In the genomic region with DNA sequence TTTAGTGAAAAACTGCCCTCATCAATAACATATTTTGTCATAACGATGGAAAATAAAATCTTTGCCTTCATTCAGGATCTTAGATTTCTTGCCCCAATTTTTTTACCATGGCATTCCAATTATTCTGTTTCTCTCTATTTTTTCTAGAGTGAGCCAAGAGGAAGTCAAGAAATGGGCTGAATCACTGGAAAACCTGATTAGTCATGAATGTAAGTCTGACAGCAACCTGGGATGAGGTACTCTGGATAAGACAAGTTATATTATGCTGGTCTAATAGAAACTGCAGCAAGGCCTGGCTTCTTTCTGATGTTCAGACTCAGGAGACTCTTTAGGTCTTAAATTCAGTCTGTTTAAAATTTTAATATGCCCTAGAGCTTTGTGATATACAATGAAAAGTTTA, we compare ENCODE assay signal across 24 cellular contexts. TPM values are rescaled to one million over a fixed set of nuclear protein-coding genes. Genes with fewer than 3 reads are reported as not detected.
DNase-seq lines count a peak whose midpoint lies in the region; ATAC-seq, FAIRE-seq and TF ChIP-seq lines count a peak whose summit lies in the region.
"Had no signal": no experiment of that assay in that cellular context is flagged by ENCODE, and none has a peak within 500 bp of the region (broad histone marks: within the 10 kb centered on the region; RNA-seq: fewer than 3 reads in every experiment).

No MANE protein-coding gene starts in this region.

- in situ Hi-C loops in GM13977 (cut with MboI; ENCODE audit: low pct_unique_long_range_greater_than_20kb, low sequenced_read_pairs, unreplicated experiment): loop anchor here (25.0 kb wide), 1 partner anchor 240 kb away; a partner anchor contains a TSS

- H3K27me3 Mint-ChIP-seq in CD8-positive, alpha-beta T cell (ENCODE audit: low read depth): peaks cover 50% of the 10 kb centered on the region

- CTCF ChIA-PET in RWPE1 (lab: Yijun Ruan, JAX) (interaction anchor here (0.5 to 0.8 kb wide), 3 partner anchors 193 to 1746 kb away, joined by 3 to 4 read pairs (median 3); no protein-coding TSS in a partner anchor), endothelial cell of umbilical vein (lab: Charles Lee) (interaction anchor here (0.6 to 3.2 kb wide), 10 partner anchors 18 to 830 kb away, joined by 3 to 26 read pairs (median 5); no protein-coding TSS in a partner anchor)
- CTCF ChIA-PET in CD8-positive, alpha-beta T cell (lab: Charles Lee): interaction anchor here (0.9 to 4.7 kb wide), 2 partner anchors 15 to 243 kb away, joined by 3 to 25 read pairs; no protein-coding TSS in a partner anchor

- no peak overlapping the region for H3K4me3 ChIP-seq in endothelial cell of umbilical vein (replicated peaks in 1 of 3; ENCODE audit: insufficient read depth in 1 of 3, low read depth in 1 of 3, low read length in 3 of 3)
- peak overlapping the region in 1 of 2 experiments; percentile 61 for H3K4me3 ChIP-seq in mesenchymal stem cell (ENCODE audit: insufficient read depth in 1 of 2, low read depth in 1 of 2, low read length in 2 of 2)
- H3K4me3 ChIP-seq in CD8-positive, alpha-beta T cell (ENCODE audit: low read depth, low read length): no peak overlapping the region
- H3K4me3 ChIP-seq: Peyer's patch had no signal

- H3K27me3 ChIP-seq in endothelial cell of umbilical vein (ENCODE audit: control insufficient read depth in 2 of 2, insufficient read depth in 2 of 2, low read length in 2 of 2): no peaks in the 10 kb centered on the region
- H3K27me3 ChIP-seq in mesenchymal stem cell (ENCODE audit: control insufficient read depth in 1 of 2, insufficient read depth in 1 of 2, low read length in 2 of 2): no peaks in the 10 kb centered on the region
- no peaks in the 10 kb centered on the region for H3K27me3 ChIP-seq in CD8-positive, alpha-beta T cell (ENCODE audit: insufficient read depth, low read length)
- H3K27me3 ChIP-seq: Peyer's patch had no signal

- DNase-seq in D721Med (ENCODE audit: insufficient read length, low spot score) (no peak), RWPE1 (ENCODE audit: low spot score) (peak; percentile 15), endothelial cell of umbilical vein (ENCODE audit: low read depth, low spot score) (peak; percentile 69), mesenchymal stem cell (no peak), GM13977 (ENCODE audit: low spot score) (no peak), NCI-H1048 (lab: John Stamatoyannopoulos, UW) (no peak)
- no peak for DNase-seq in CD8-positive, alpha-beta T cell
- DNase-seq: activated CD8-positive, alpha-beta T cell treated with anti-CD3 and anti-CD28 coated beads, Interleukin-2, amount 10 ng/mL, durations not matched to agents 7 days and 5 days; activated naive CD8-positive, alpha-beta T cell treated with anti-CD3 and anti-CD28 coated beads, Interleukin-2, amount 10 ng/mL, durations not matched to agents 7 days and 5 days; activated T-cell treated with anti-CD3 and anti-CD28 coated beads, Interleukin-2, amount 50 U/mL, for 72 hours; Calu3; heart right ventricle; KG1; kidney; NCI-H1105; NCI-H2171; NCI-H82; Peyer's patch; stimulated activated CD4-positive, alpha-beta T cell treated with anti-CD3 and anti-CD28 coated beads, Interleukin-1b, Interleukin-23, amount 100 ng/mL, for 48 hours; WERI-Rb-1 had no signal

- H3K4me2 ChIP-seq in endothelial cell of umbilical vein (ENCODE audit: insufficient read depth, low read length) (peak overlapping the region; percentile 87), mesenchymal stem cell (ENCODE audit: low read length, poor library complexity, severe bottlenecking) (no peak overlapping the region)

- H2BK12ac ChIP-seq in mesenchymal stem cell (ENCODE audit: low read length in 2 of 2): no peak overlapping the region

- H3K9me3 ChIP-seq in endothelial cell of umbilical vein (replicated peaks; ENCODE audit: control insufficient read depth, insufficient read depth, low read length) (no peaks in the 10 kb centered on the region), mesenchymal stem cell (ENCODE audit: control insufficient read depth, low read length) (no peaks in the 10 kb centered on the region)
- no peaks in the 10 kb centered on the region for H3K9me3 ChIP-seq in CD8-positive, alpha-beta T cell (ENCODE audit: low read length)
- H3K9me3 ChIP-seq: heart right ventricle, Peyer's patch had no signal

- peak overlapping the region; percentile 48 for H3K9ac ChIP-seq in endothelial cell of umbilical vein (replicated peaks; ENCODE audit: extremely low read depth, insufficient read depth, low read length)
- peak overlapping the region; percentile 83 for H3K9ac ChIP-seq in mesenchymal stem cell (ENCODE audit: low read length)

- H3K9me3 Mint-ChIP-seq in CD8-positive, alpha-beta T cell: no peaks in the 10 kb centered on the region
- H3K9me3 Mint-ChIP-seq: activated naive CD8-positive, alpha-beta T cell treated with anti-CD3 and anti-CD28 coated beads, Interleukin-2, amount 10 ng/mL, durations not matched to agents 7 days and 5 days; central memory CD8-positive, alpha-beta T cell had no signal

- H3K4me1 Mint-ChIP-seq in CD8-positive, alpha-beta T cell (ENCODE audit: low read depth): no peaks in the 10 kb centered on the region
- H3K4me1 Mint-ChIP-seq: central memory CD8-positive, alpha-beta T cell had no signal

- peaks cover 44% of the 10 kb centered on the region for H3K4me1 ChIP-seq in endothelial cell of umbilical vein (ENCODE audit: control insufficient read depth, extremely low read depth, insufficient read depth, low read length)
- peaks cover 2% of the 10 kb centered on the region for H3K4me1 ChIP-seq in mesenchymal stem cell (ENCODE audit: control insufficient read depth, insufficient read depth, low read depth, low read length)
- no peaks in the 10 kb centered on the region for H3K4me1 ChIP-seq in CD8-positive, alpha-beta T cell (ENCODE audit: insufficient read depth, low read length)
- H3K4me1 ChIP-seq: Peyer's patch had no signal

- no peak overlapping the region for H2BK15ac ChIP-seq in mesenchymal stem cell (ENCODE audit: low read depth, poor library complexity, severe bottlenecking)

- H3K4me3 Mint-ChIP-seq in CD8-positive, alpha-beta T cell: no peak overlapping the region
- H3K4me3 Mint-ChIP-seq: activated CD8-positive, alpha-beta T cell treated with anti-CD3 and anti-CD28 coated beads, Interleukin-2, amount 10 ng/mL, durations not matched to agents 7 days and 5 days; activated naive CD8-positive, alpha-beta T cell treated with anti-CD3 and anti-CD28 coated beads, Interleukin-2, amount 10 ng/mL, durations not matched to agents 7 days and 5 days; activated T-cell treated with anti-CD3 and anti-CD28 coated beads, Interleukin-2, amount 50 U/mL, for 72 hours; central memory CD8-positive, alpha-beta T cell had no signal

- H3K18ac ChIP-seq in mesenchymal stem cell (ENCODE audit: low read depth in 1 of 2, low read length in 2 of 2): no peak overlapping the region

- ATAC-seq in CD8-positive, alpha-beta T cell: no peak
- ATAC-seq in GM19397 (IDR thresholded peaks at IDR 0.05; ENCODE audit: unreplicated experiment): no peak
- ATAC-seq: activated CD8-positive, alpha-beta T cell treated with anti-CD3 and anti-CD28 coated beads, Interleukin-2, amount 10 ng/mL, durations not matched to agents 7 days and 5 days; activated T-cell treated with anti-CD3 and anti-CD28 coated beads, Interleukin-2, amount 50 U/mL, for 72 hours; heart right ventricle; sciatic nerve had no signal

- no peak overlapping the region for H2BK5ac ChIP-seq in mesenchymal stem cell (ENCODE audit: low read depth, low read length, poor library complexity, severe bottlenecking)

- H2BK120ac ChIP-seq in mesenchymal stem cell (ENCODE audit: low read depth, low read length): no peak overlapping the region

- no peaks in the 10 kb centered on the region for H3K9me1 ChIP-seq in endothelial cell of umbilical vein (replicated peaks; ENCODE audit: control insufficient read depth, extremely low read depth, insufficient read depth, low read length)

- no peak overlapping the region for H3K27ac Mint-ChIP-seq in CD8-positive, alpha-beta T cell
- H3K27ac Mint-ChIP-seq: activated CD8-positive, alpha-beta T cell treated with anti-CD3 and anti-CD28 coated beads, Interleukin-2, amount 10 ng/mL, durations not matched to agents 7 days and 5 days; activated naive CD8-positive, alpha-beta T cell treated with anti-CD3 and anti-CD28 coated beads, Interleukin-2, amount 10 ng/mL, durations not matched to agents 7 days and 5 days; activated T-cell treated with anti-CD3 and anti-CD28 coated beads, Interleukin-2, amount 50 U/mL, for 72 hours; mesothelial cell of epicardium had no signal

- intact Hi-C loops in endothelial cell of umbilical vein (cut with micrococcal nuclease): loop anchor here (1.0 to 2.0 kb wide), 3 partner anchors 13 to 99 kb away; no protein-coding TSS in a partner anchor
- intact Hi-C loops in CD8-positive, alpha-beta T cell (cut with DNase I, micrococcal nuclease): loop anchor here in 1 of 2 experiments (2.0 kb wide), 1 partner anchor 242 kb away; no protein-coding TSS in a partner anchor

- H3K36me3 Mint-ChIP-seq in CD8-positive, alpha-beta T cell: no peaks in the 10 kb centered on the region
- H3K36me3 Mint-ChIP-seq: activated naive CD8-positive, alpha-beta T cell treated with anti-CD3 and anti-CD28 coated beads, Interleukin-2, amount 10 ng/mL, durations not matched to agents 7 days and 5 days had no signal

- H3K4ac ChIP-seq in mesenchymal stem cell (ENCODE audit: low read depth in 1 of 2, low read length in 2 of 2): no peak overlapping the region

- FAIRE-seq in D721Med (lab: Jason Lieb, UNC): peak; percentile 67
- peak; percentile 70 for FAIRE-seq in endothelial cell of umbilical vein (lab: Jason Lieb, UNC)
- FAIRE-seq: kidney had no signal

- no peaks in the 10 kb centered on the region for H4K20me1 ChIP-seq in endothelial cell of umbilical vein (replicated peaks; ENCODE audit: control insufficient read depth, extremely low read depth, insufficient read depth, low read length)

- H2AK5ac ChIP-seq in mesenchymal stem cell (ENCODE audit: low read length, severe bottlenecking): no peak overlapping the region

- H3K27ac ChIP-seq in RWPE1 (no peak overlapping the region), endothelial cell of umbilical vein (ENCODE audit: insufficient read depth, low read depth, low read length) (peak overlapping the region; percentile 66), mesenchymal stem cell (ENCODE audit: low read length, poor library complexity, severe bottlenecking) (no peak overlapping the region)
- H3K27ac ChIP-seq in CD8-positive, alpha-beta T cell (ENCODE audit: low read depth, low read length): no peak overlapping the region
- H3K27ac ChIP-seq: Peyer's patch, WERI-Rb-1 had no signal

- TF ChIP-seq CTCF in D721Med (IDR thresholded peaks at IDR 0.05; ENCODE audit: insufficient read depth, missing control alignments): no peak
- TF ChIP-seq CTCF in RWPE1 (conservative IDR thresholded peaks at IDR 0.05; ENCODE audit: low read depth): no peak
- no peak for TF ChIP-seq CTCF in endothelial cell of umbilical vein (IDR thresholded peaks at IDR 0.05; ENCODE audit: extremely low read depth in 1 of 2, insufficient read depth in 1 of 2, low read depth in 1 of 2, low read length in 2 of 2)
- no peak for TF ChIP-seq CTCF in CD8-positive, alpha-beta T cell (IDR thresholded peaks at IDR 0.05)
- no peak for TF ChIP-seq CTCF in GM13977 (IDR thresholded peaks at IDR 0.05; ENCODE audit: extremely low read depth, insufficient read depth, missing control alignments)

- H3K79me1 ChIP-seq in mesenchymal stem cell (replicated peaks; ENCODE audit: low read length, poor library complexity, severe bottlenecking): peaks cover 6% of the 10 kb centered on the region

- POLR2A ChIA-PET in RWPE1 (lab: Yijun Ruan, JAX; ENCODE audit: low non-redundant PET): no interaction called here
- POLR2A ChIA-PET in endothelial cell of umbilical vein (lab: Charles Lee): no interaction called here
- POLR2A ChIA-PET in CD8-positive, alpha-beta T cell (lab: Charles Lee): no interaction called here

- no TSS peak for BruUV-seq in endothelial cell of umbilical vein (replicated peaks; lab: Mats Ljungman, UMichigan)

- H3K23ac ChIP-seq in mesenchymal stem cell (ENCODE audit: low read length in 2 of 2): no peak overlapping the region

- H4K8ac ChIP-seq in mesenchymal stem cell (ENCODE audit: low read length): no peak overlapping the region

- no peak overlapping the region for H4K91ac ChIP-seq in mesenchymal stem cell (ENCODE audit: low read length)

- no peak overlapping the region for H3K14ac ChIP-seq in mesenchymal stem cell (ENCODE audit: low read length in 2 of 2)

- dilution Hi-C loops in endothelial cell of umbilical vein (cut with MboI; ENCODE audit: extremely low pct_ligation_motif_present, low sequenced_read_pairs): loop anchor here (25.0 kb wide), 1 partner anchor 210 kb away; a partner anchor contains a TSS

- H3K36me3 ChIP-seq in endothelial cell of umbilical vein (ENCODE audit: control insufficient read depth in 2 of 2, extremely low read depth in 1 of 2, insufficient read depth in 2 of 2, low read length in 2 of 2) (peaks cover 0 to 9% of the 10 kb centered on the region in 2 experiments), mesenchymal stem cell (ENCODE audit: control insufficient read depth in 1 of 2, insufficient read depth in 2 of 2, low read depth in 1 of 2, low read length in 2 of 2) (peaks cover 8 to 46% of the 10 kb centered on the region in 2 experiments)
- no peaks in the 10 kb centered on the region for H3K36me3 ChIP-seq in CD8-positive, alpha-beta T cell (ENCODE audit: insufficient read depth, low read length)
- H3K36me3 ChIP-seq: Peyer's patch, WERI-Rb-1 had no signal

- TF ChIP-seq POLR2A in endothelial cell of umbilical vein (IDR thresholded peaks at IDR 0.05; ENCODE audit: low read depth, low read length): peak; percentile 35

- WGBS in mesenchymal stem cell: 100% methylated on average over 1 of the region's 1 CpG

- H2AFZ ChIP-seq in endothelial cell of umbilical vein (ENCODE audit: low read depth, low read length) (no peak overlapping the region), mesenchymal stem cell (ENCODE audit: low read depth, low read length) (no peak overlapping the region)

- H3K79me2 ChIP-seq in endothelial cell of umbilical vein (ENCODE audit: control insufficient read depth, insufficient read depth, low read length): peaks cover 19% of the 10 kb centered on the region

RNA-seq across cellular contexts. Expression of a gene that starts 3.5 kb away (rescaled TPM):
- 54.9 and 59.3 TPM in 2 replicates for total RNA-seq in endothelial cell of umbilical vein
- 7.9 and 14.6 TPM in 2 replicates for polyA plus RNA-seq in endothelial cell of umbilical vein
- 31.7 and 33.7 TPM in 2 replicates for polyA plus RNA-seq in endothelial cell of umbilical vein (2011; cell fraction: cytosol; rRNA removed)
- polyA plus RNA-seq in endothelial cell of umbilical vein (2011; cell fraction: nucleus; rRNA removed): 22.4 and 40.9 TPM in 2 replicates
- polyA plus RNA-seq in endothelial cell of umbilical vein (2012): 50.5 and 91.9 TPM in 2 replicates
- 10.0 and 13.0 TPM in 2 replicates for polyA minus RNA-seq in endothelial cell of umbilical vein
- polyA minus RNA-seq in endothelial cell of umbilical vein (2011; cell fraction: cytosol; rRNA and poly(A)+ RNA removed): not detected
- polyA minus RNA-seq in endothelial cell of umbilical vein (2011; cell fraction: nucleus; rRNA and poly(A)+ RNA removed): 16.4 and 38.2 TPM in 2 replicates
- 15.6 TPM for polyA plus RNA-seq in mesenchymal stem cell (2013, experiment 1 of 2)
- 14.8 TPM for polyA plus RNA-seq in mesenchymal stem cell (2013, experiment 2 of 2)
- not detected for total RNA-seq in CD8-positive, alpha-beta T cell
- total RNA-seq: activated CD8-positive, alpha-beta T cell treated with anti-CD3 and anti-CD28 coated beads, Interleukin-2, amount 10 ng/mL, durations not matched to agents 7 days and 5 days; activated naive CD8-positive, alpha-beta T cell treated with anti-CD3 and anti-CD28 coated beads, Interleukin-2, amount 10 ng/mL, durations not matched to agents 7 days and 5 days; activated T-cell treated with anti-CD3 and anti-CD28 coated beads, Interleukin-2, amount 50 U/mL, for 72 hours had no signal

Comparison
In these comparisons a context has a peak if more than half of its experiments do, and no peak if none do; other contexts are left out.
1. DNase-seq: peak in RWPE1 (single experiment) and endothelial cell of umbilical vein (single experiment); none in D721Med (single experiment), mesenchymal stem cell (single experiment), CD8-positive, alpha-beta T cell (0 of 7), GM13977 (single experiment) and NCI-H1048 (single experiment).
2. RNA of a gene that starts 3.5 kb away (total RNA-seq): 54.9 to 59.3 TPM in endothelial cell of umbilical vein; not detected in CD8-positive, alpha-beta T cell; every median in the first group is over 10 times any median in the second.